8 cellular contexts compared by ENCODE assay signal in the genomic region with DNA sequence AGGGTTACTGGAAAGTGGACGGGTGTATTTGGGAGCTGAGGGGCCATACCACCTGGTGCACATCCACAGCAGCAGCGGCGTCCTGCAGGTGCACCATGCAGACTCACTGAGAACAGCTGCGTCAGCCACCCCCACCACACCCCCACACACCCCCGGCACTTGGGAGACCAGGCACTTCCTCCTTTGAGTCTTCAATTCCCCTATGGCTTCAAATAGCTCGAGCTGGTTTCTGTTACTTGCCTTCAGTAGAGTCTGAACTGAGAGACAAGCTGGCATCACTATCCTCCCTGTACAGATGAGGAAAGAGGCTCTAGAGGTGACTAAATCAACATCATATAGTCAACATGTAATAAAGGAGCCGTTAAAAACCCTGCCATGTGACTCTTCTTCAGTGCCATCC. TPM values are rescaled to one million over a fixed set of nuclear protein-coding genes. Genes with fewer than 3 reads are reported as not detected.
DNase-seq lines count a peak whose midpoint lies in the region; ATAC-seq and TF ChIP-seq lines count a peak whose summit lies in the region.

No MANE protein-coding gene starts in this region.

- no peak overlapping the region for H3K4me3 Mint-ChIP-seq in mesothelial cell of epicardium
- no peak overlapping the region for H3K4me3 Mint-ChIP-seq in chondrocyte (ENCODE audit: unreplicated experiment)
- no peak overlapping the region for H3K4me3 Mint-ChIP-seq in T-helper 2 cell treated with Interferon-gamma antibody and Interleukin-4, amounts not matched to agents 5 μg/mL and 100 μg/mL, for 36 hours

- no peak overlapping the region for H3K9ac ChIP-seq in Loucy (ENCODE audit: low read depth, low read length, poor library complexity, severe bottlenecking)

- H3K27me3 ChIP-seq in Loucy (ENCODE audit: insufficient read depth, low read length, poor library complexity, severe bottlenecking) = no peaks in the 10 kb centered on the region

- no peak overlapping the region for H3K4me3 ChIP-seq in Loucy (ENCODE audit: low read length, poor library complexity, severe bottlenecking)

- H2AFZ ChIP-seq in Loucy (ENCODE audit: low read length) = peak overlapping the region; percentile 60

- peaks cover 68% of the 10 kb centered on the region for H3K4me1 Mint-ChIP-seq in mesothelial cell of epicardium
- peaks cover 54% of the 10 kb centered on the region for H3K4me1 Mint-ChIP-seq in chondrocyte (ENCODE audit: low read depth)
- peaks cover 4% of the 10 kb centered on the region for H3K4me1 Mint-ChIP-seq in T-helper 2 cell treated with Interferon-gamma antibody and Interleukin-4, amounts not matched to agents 5 μg/mL and 100 μg/mL, for 36 hours (ENCODE audit: low read depth)

- H3K79me2 ChIP-seq in Loucy (ENCODE audit: insufficient read depth, low read length) = no peaks in the 10 kb centered on the region

- peak overlapping the region; percentile 56 for H3K27ac Mint-ChIP-seq in mesothelial cell of epicardium
- no peak overlapping the region for H3K27ac Mint-ChIP-seq in chondrocyte (ENCODE audit: unreplicated experiment)
- no peak overlapping the region for H3K27ac Mint-ChIP-seq in T-helper 2 cell treated with Interferon-gamma antibody and Interleukin-4, amounts not matched to agents 5 μg/mL and 100 μg/mL, for 36 hours

- H3K9me3 Mint-ChIP-seq in mesothelial cell of epicardium = no peaks in the 10 kb centered on the region
- no peaks in the 10 kb centered on the region for H3K9me3 Mint-ChIP-seq in chondrocyte (ENCODE audit: low read depth)
- H3K9me3 Mint-ChIP-seq in T-helper 2 cell treated with Interferon-gamma antibody and Interleukin-4, amounts not matched to agents 5 μg/mL and 100 μg/mL, for 36 hours = no peaks in the 10 kb centered on the region

- H4K20me1 ChIP-seq in Loucy (ENCODE audit: insufficient read depth, low read length, poor library complexity, severe bottlenecking) = no peaks in the 10 kb centered on the region

- TF ChIP-seq CTCF in Loucy (conservative IDR thresholded peaks at IDR 0.05; ENCODE audit: low read length) (no peak), mesothelial cell of epicardium (IDR thresholded peaks at IDR 0.05; ENCODE audit: unreplicated experiment) (no peak), chondrocyte (IDR thresholded peaks at IDR 0.05) (no peak)

- H3K27me3 Mint-ChIP-seq in mesothelial cell of epicardium (ENCODE audit: low read depth) (no peaks in the 10 kb centered on the region), chondrocyte (ENCODE audit: low read depth) (no peaks in the 10 kb centered on the region)
- peaks cover 25% of the 10 kb centered on the region for H3K27me3 Mint-ChIP-seq in T-helper 2 cell treated with Interferon-gamma antibody and Interleukin-4, amounts not matched to agents 5 μg/mL and 100 μg/mL, for 36 hours (ENCODE audit: low read depth)

- ATAC-seq in GM18517 (IDR thresholded peaks at IDR 0.05; ENCODE audit: unreplicated experiment) = peak; percentile 63
- ATAC-seq in GM21737 (IDR thresholded peaks at IDR 0.05; ENCODE audit: unreplicated experiment) = peak; percentile 54

- H3K9me3 ChIP-seq in Loucy (ENCODE audit: insufficient read depth, low read depth, low read length) = no peaks in the 10 kb centered on the region

- no peaks in the 10 kb centered on the region for H3K9me2 ChIP-seq in Loucy (replicated peaks; ENCODE audit: low read depth, low read length)

- H3K36me3 ChIP-seq in Loucy (ENCODE audit: insufficient read depth, low read length) = no peaks in the 10 kb centered on the region

- H3K4me2 ChIP-seq in Loucy (ENCODE audit: low read depth, low read length, poor library complexity, severe bottlenecking) = peak overlapping the region; percentile 39

- peaks cover 19% of the 10 kb centered on the region for H3K4me1 ChIP-seq in Loucy (ENCODE audit: insufficient read depth, low read length, poor library complexity, severe bottlenecking)

- no peaks in the 10 kb centered on the region for H3F3A ChIP-seq in Loucy (ENCODE audit: low read depth)

- DNase-seq in SIG-M5 (lab: John Stamatoyannopoulos, UW) (peak; percentile 86), mesothelial cell of epicardium (ENCODE audit: low spot score in 2 of 2, unreplicated experiment in 2 of 2) (no peak), chondrocyte (ENCODE audit: low spot score) (no peak), retina (no peak)
- no peak for DNase-seq in T-helper 2 cell treated with Interferon-gamma antibody and Interleukin-4, amounts not matched to agents 5 μg/mL and 100 μg/mL, for 36 hours (ENCODE audit: low spot score)

- H3K36me3 Mint-ChIP-seq in mesothelial cell of epicardium (no peaks in the 10 kb centered on the region), chondrocyte (ENCODE audit: low read depth) (no peaks in the 10 kb centered on the region)
- H3K36me3 Mint-ChIP-seq in T-helper 2 cell treated with Interferon-gamma antibody and Interleukin-4, amounts not matched to agents 5 μg/mL and 100 μg/mL, for 36 hours (ENCODE audit: low read depth) = no peaks in the 10 kb centered on the region

RNA-seq across cellular contexts. Expression of a gene that starts 15.4 kb away (rescaled TPM):
- 37.0 to 38.7 TPM (median 37.8 TPM) in 3 replicates for total RNA-seq in mesothelial cell of epicardium
- 32.9 to 47.7 TPM (median 41.9 TPM) in 3 replicates for total RNA-seq in chondrocyte

RNA-seq across cellular contexts. Expression of a gene that starts 48.3 kb away (rescaled TPM):
- total RNA-seq in mesothelial cell of epicardium = 80.6 to 84.9 TPM (median 82.5 TPM) in 3 replicates
- total RNA-seq in chondrocyte = 26.6 to 43.6 TPM (median 39.6 TPM) in 3 replicates
